Comparison of ENCODE assay signal across 11 cellular contexts in genomic region chr17:76700290-76700626, GRCh38. TPM values are rescaled to one million over a fixed set of nuclear protein-coding genes. Genes with fewer than 3 reads are reported as not detected.
DNase-seq lines count a peak whose midpoint lies in the region; ATAC-seq and TF ChIP-seq lines count a peak whose summit lies in the region.
"Had no signal": no experiment of that assay in that cellular context is flagged by ENCODE, and none has a peak within 500 bp of the region (broad histone marks: within the 10 kb centered on the region; RNA-seq: fewer than 3 reads in every experiment).

No MANE protein-coding gene starts in this region.

- intact Hi-C loops in body of pancreas (cut with DNase I) (no loop called here), left lung (cut with DNase I) (no loop called here), spleen (cut with DNase I; ENCODE audit: low total_unique reads) (no loop called here)

- peaks cover 19% of the 10 kb centered on the region for H3K4me1 ChIP-seq in body of pancreas
- peaks cover 3 to 48% of the 10 kb centered on the region in 2 donors for H3K4me1 ChIP-seq in left lung
- H3K4me1 ChIP-seq in spleen, result peaks cover 12 to 88% (median 58%) of the 10 kb centered on the region in 6 donors

- TF ChIP-seq CTCF in HFF-Myc (IDR thresholded peaks at IDR 0.05; ENCODE audit: low read depth, low read length, missing control alignments), result no peak
- TF ChIP-seq CTCF in body of pancreas (IDR thresholded peaks at IDR 0.05), result no peak
- no peak for TF ChIP-seq CTCF in left lung (IDR thresholded peaks at IDR 0.05)
- TF ChIP-seq CTCF in spleen (IDR thresholded peaks at IDR 0.05 in 8 of 11, conservative IDR thresholded peaks at IDR 0.05 in 3 of 11), result no peak

- DNase-seq in HFF-Myc (ENCODE audit: extremely low read depth, low read depth) (no peak), body of pancreas (no peak), left lung (no peak), spleen (no peak), SKM-1 treated with dmso at 0.1 percent for 144 hours (lab: John Stamatoyannopoulos, UW; ENCODE audit: unreplicated experiment) (no peak)
- no peak for DNase-seq in activated CD4-positive, alpha-beta T cell treated with anti-CD3 and anti-CD28 coated beads for 48 hours
- DNase-seq: activated naive CD4-positive, alpha-beta T cell treated with Interleukin-2 at 50 U/mL for 16 hours; NCI-H2081 treated with DMSO at 0.1 percent for 48 hours; T-helper 9 cell had no signal

- H3K4me3 ChIP-seq in HFF-Myc (replicated peaks; ENCODE audit: low read depth, low read length) (peak overlapping the region; percentile 37), body of pancreas (no peak overlapping the region), left lung (no peak overlapping the region), spleen (no peak overlapping the region)

- ATAC-seq in body of pancreas (no peak), left lung (peak; percentile 7), HG03045 (IDR thresholded peaks at IDR 0.05; ENCODE audit: unreplicated experiment) (no peak), GM21786 (IDR thresholded peaks at IDR 0.05; ENCODE audit: unreplicated experiment) (no peak)

- peak overlapping the region in 3 of 4 donors; percentile 30 to 67 (median 55) for H3K27ac ChIP-seq in body of pancreas
- H3K27ac ChIP-seq in left lung, result peak overlapping the region; percentile 78 to 80
- peak overlapping the region; percentile 70 to 90 (median 80) for H3K27ac ChIP-seq in spleen

- H3K9me3 ChIP-seq in body of pancreas (no peaks in the 10 kb centered on the region), left lung (no peaks in the 10 kb centered on the region), spleen (no peaks in the 10 kb centered on the region)

- H3K27me3 ChIP-seq in body of pancreas, result no peaks in the 10 kb centered on the region
- no peaks in the 10 kb centered on the region for H3K27me3 ChIP-seq in left lung
- no peaks in the 10 kb centered on the region for H3K27me3 ChIP-seq in spleen (replicated peaks in 1 of 7)

- WGBS in body of pancreas, 2 donors, result 75 to 80% methylated on average over 9 of the region's 9 CpGs
- 64 to 77% (median 69%) methylated on average over 8 to 9 of the region's 9 CpGs for WGBS in spleen, 5 donors

- no peaks in the 10 kb centered on the region for H3K36me3 ChIP-seq in body of pancreas (replicated peaks in 1 of 2; ENCODE audit: insufficient read depth in 1 of 2, low read depth in 2 of 2)
- H3K36me3 ChIP-seq in left lung, result no peaks in the 10 kb centered on the region
- H3K36me3 ChIP-seq in spleen, result no peaks in the 10 kb centered on the region

- no peak for TF ChIP-seq POLR2A in body of pancreas (IDR thresholded peaks at IDR 0.05)
- TF ChIP-seq POLR2A in spleen (IDR thresholded peaks at IDR 0.05), result no peak

RNA-seq across cellular contexts. Expression of gene MXRA7, which starts 10.5 kb away (rescaled TPM):
- total RNA-seq in body of pancreas, result 10 to 100 TPM; 71.9 to 87.4 TPM
- 100 to 1,000 TPM in 1 of 2 donors, 10 to 100 TPM in 1; 83.2 to 211 TPM for total RNA-seq in left lung
- 100 to 1,000 TPM in 6 of 7 donors, 10 to 100 TPM in 1; 89.4 to 172 (median 121) TPM for total RNA-seq in spleen
- polyA plus RNA-seq in spleen, result 10 to 100 TPM; 37.8 to 66.2 (median 48.7) TPM

RNA-seq across cellular contexts. Expression of gene JMJD6, which starts 26.1 kb away (rescaled TPM):
- total RNA-seq in body of pancreas, result 10 to 100 TPM; 15.2 to 20.0 TPM
- total RNA-seq in left lung, result 10 to 100 TPM; 23.5 to 35.9 TPM
- 10 to 100 TPM; 21.2 to 54.3 (median 38.6) TPM for total RNA-seq in spleen
- 10 to 100 TPM; 21.4 to 37.3 (median 32.7) TPM for polyA plus RNA-seq in spleen

RNA-seq across cellular contexts. Expression of gene METTL23, which starts 26.4 kb away (rescaled TPM):
- total RNA-seq in body of pancreas (10 to 100 TPM; 25.9 to 44.2 TPM), left lung (10 to 100 TPM; 30.6 to 33.5 TPM), spleen (10 to 100 TPM; 35.8 to 53.4 (median 49.1) TPM)
- polyA plus RNA-seq in spleen, result 10 to 100 TPM; 54.7 to 72.7 (median 57.0) TPM

RNA-seq across cellular contexts. Expression of gene SRSF2, which starts 36.9 kb away (rescaled TPM):
- total RNA-seq in body of pancreas, result 100 to 1,000 TPM; 258 to 301 TPM
- total RNA-seq in left lung, result 100 to 1,000 TPM; 114 to 174 TPM
- 100 to 1,000 TPM; 181 to 239 (median 202) TPM for total RNA-seq in spleen
- polyA plus RNA-seq in spleen, result 100 to 1,000 TPM; 159 to 189 (median 161) TPM

RNA-seq across cellular contexts. Expression of gene MFSD11, which starts 37.7 kb away (rescaled TPM):
- total RNA-seq in body of pancreas (10 to 100 TPM in 1 of 2 donors, 1 to 10 TPM in 1; 7.6 to 16.6 TPM), left lung (10 to 100 TPM; 23.6 to 38.2 TPM), spleen (10 to 100 TPM; 22.8 to 45.4 (median 35.3) TPM)
- 10 to 100 TPM in 1 of 3 donors, 1 to 10 TPM in 2; 6.9 to 11.3 (median 7.8) TPM for polyA plus RNA-seq in spleen
